Comparison of ENCODE assay signal across 8 cellular contexts in genomic region chr3:8110966-8111798, GRCh38.
DNase-seq lines count a peak whose midpoint lies in the region; ATAC-seq and TF ChIP-seq lines count a peak whose summit lies in the region.

No MANE protein-coding gene starts in this region.

- H3K27me3 ChIP-seq in esophagus muscularis mucosa: no peaks in the 10 kb centered on the region

- ATAC-seq in GM19438 (IDR thresholded peaks at IDR 0.05; ENCODE audit: low read depth, unreplicated experiment) (peak; percentile 99), HG03457 (IDR thresholded peaks at IDR 0.05; ENCODE audit: unreplicated experiment) (peak; percentile 93), natural killer cell (peak; percentile 82 to 95 (median 84))
- peak; percentile 92 for ATAC-seq in stimulated activated naive CD8-positive, alpha-beta T cell treated with anti-CD3 and anti-CD28 coated beads, Interleukin-15, amount 100 ng/mL, for 72 hours

- no peaks in the 10 kb centered on the region for H3K36me3 Mint-ChIP-seq in natural killer cell

- TF ChIP-seq CTCF in esophagus muscularis mucosa (IDR thresholded peaks at IDR 0.05) (peak; percentile 72 to 86 (median 77)), natural killer cell (IDR thresholded peaks at IDR 0.05) (peak; percentile 52)

- peak overlapping the region in 3 of 4 donors; percentile 5 to 38 (median 13) for H3K4me3 ChIP-seq in esophagus muscularis mucosa

- H3K4me1 ChIP-seq in esophagus muscularis mucosa: peaks cover 0 to 12% (median 9%) of the 10 kb centered on the region in 4 donors

- H3K27ac Mint-ChIP-seq in natural killer cell: no peak overlapping the region
- peak overlapping the region in 1 of 2 donors; percentile 70 for H3K27ac Mint-ChIP-seq in stimulated activated naive CD8-positive, alpha-beta T cell treated with anti-CD3 and anti-CD28 coated beads, Interleukin-15, amount 100 ng/mL, for 72 hours

- no peak overlapping the region for H3K27ac ChIP-seq in esophagus muscularis mucosa (replicated peaks in 1 of 4)

- TF ChIP-seq EP300 in esophagus muscularis mucosa (IDR thresholded peaks at IDR 0.05): no peak

- no peaks in the 10 kb centered on the region for H3K36me3 ChIP-seq in esophagus muscularis mucosa

- peaks cover 0 to 7% of the 10 kb centered on the region in 2 donors for H3K4me1 Mint-ChIP-seq in natural killer cell
- no peaks in the 10 kb centered on the region for H3K4me1 Mint-ChIP-seq in stimulated activated naive CD8-positive, alpha-beta T cell treated with anti-CD3 and anti-CD28 coated beads, Interleukin-15, amount 100 ng/mL, for 72 hours

- WGBS in esophagus muscularis mucosa: 20% methylated on average over 14 of the region's 14 CpGs

- DNase-seq in COR-L47 (lab: John Stamatoyannopoulos, UW) (peak; percentile 1), NOMO-1 treated with dmso at 0.1 percent for 144 hours (lab: John Stamatoyannopoulos, UW; ENCODE audit: unreplicated experiment) (peak; percentile 1), activated T-cell treated with anti-CD3 and anti-CD28 coated beads for 24 hours (ENCODE audit: low read depth) (peak; percentile 71), esophagus muscularis mucosa (ENCODE audit: extremely low spot score) (no peak), natural killer cell (peak; percentile 18)
- DNase-seq in stimulated activated naive CD8-positive, alpha-beta T cell treated with anti-CD3 and anti-CD28 coated beads, Interleukin-15, amount 100 ng/mL, for 72 hours: peak; percentile 59 to 68

- intact Hi-C loops in esophagus muscularis mucosa (cut with DNase I) (loop anchor here (5.0 to 10.0 kb wide), 3 partner anchors 191 to 1326 kb away; no protein-coding TSS in a partner anchor), natural killer cell (cut with micrococcal nuclease) (loop anchor here (2.0 kb wide), 1 partner anchor 826 kb away; no protein-coding TSS in a partner anchor)

- H3K9me3 ChIP-seq in esophagus muscularis mucosa: no peaks in the 10 kb centered on the region

- H3K9me3 Mint-ChIP-seq in natural killer cell: no peaks in the 10 kb centered on the region
- no peaks in the 10 kb centered on the region for H3K9me3 Mint-ChIP-seq in stimulated activated naive CD8-positive, alpha-beta T cell treated with anti-CD3 and anti-CD28 coated beads, Interleukin-15, amount 100 ng/mL, for 72 hours

- H3K27me3 Mint-ChIP-seq in natural killer cell (ENCODE audit: low read depth in 2 of 2): peaks cover 11 to 14% of the 10 kb centered on the region in 2 donors
- peaks cover 24% of the 10 kb centered on the region for H3K27me3 Mint-ChIP-seq in stimulated activated naive CD8-positive, alpha-beta T cell treated with anti-CD3 and anti-CD28 coated beads, Interleukin-15, amount 100 ng/mL, for 72 hours

- H3K4me3 Mint-ChIP-seq in natural killer cell: peak overlapping the region; percentile 55
- peak overlapping the region in 1 of 2 donors; percentile 59 for H3K4me3 Mint-ChIP-seq in stimulated activated naive CD8-positive, alpha-beta T cell treated with anti-CD3 and anti-CD28 coated beads, Interleukin-15, amount 100 ng/mL, for 72 hours

- no peak for TF ChIP-seq POLR2A in esophagus muscularis mucosa (IDR thresholded peaks at IDR 0.05; ENCODE audit: low read depth)
